ENCODE assay signal across 37 cellular contexts in the genomic region with DNA sequence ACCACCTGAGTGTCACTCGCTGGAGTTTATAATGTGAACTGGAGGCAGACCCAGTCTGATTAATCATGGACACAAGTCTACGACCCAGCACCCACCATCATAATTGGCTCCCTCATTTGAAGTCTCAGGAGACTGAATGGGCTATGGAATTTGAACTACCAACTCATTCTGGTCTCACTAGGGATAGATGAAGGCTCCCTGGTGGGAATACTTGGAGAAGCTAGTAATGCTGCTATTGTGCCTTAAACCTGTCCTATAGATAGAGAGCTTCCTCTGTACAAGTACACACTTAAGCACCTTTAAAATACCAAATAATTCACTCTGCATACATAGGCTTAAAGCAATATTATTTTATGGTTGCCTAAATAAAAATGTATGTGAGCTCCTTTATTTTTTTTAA.
"Had no signal": no experiment of that assay in that cellular context is flagged by ENCODE, and none has a peak within 500 bp of the region (broad histone marks: within the 10 kb centered on the region; RNA-seq: fewer than 3 reads in every experiment).

No MANE protein-coding gene starts in this region.

- H3K27ac Mint-ChIP-seq: activated CD4-positive, alpha-beta memory T cell treated with anti-CD3 and anti-CD28 coated beads, Interleukin-2, amount 10 ng/mL, durations not matched to agents 7 days and 5 days; activated CD4-positive, alpha-beta T cell treated with anti-CD3 and anti-CD28 coated beads for 36 hours; activated CD4-positive, alpha-beta T cell treated with anti-CD3 and anti-CD28 coated beads, Interleukin-2, amount 10 ng/mL, durations not matched to agents 7 days and 5 days; activated CD8-positive, alpha-beta memory T cell treated with anti-CD3 and anti-CD28 coated beads, Interleukin-2, amount 10 ng/mL, durations not matched to agents 7 days and 5 days; activated CD8-positive, alpha-beta T cell treated with anti-CD3 and anti-CD28 coated beads, Interleukin-2, amount 10 ng/mL, durations not matched to agents 7 days and 5 days; activated naive CD4-positive, alpha-beta T cell treated with anti-CD3 and anti-CD28 coated beads, Interleukin-2, amount 10 ng/mL, durations not matched to agents 7 days and 5 days; activated naive CD4-positive, alpha-beta T cell treated with anti-CD3 and anti-CD28 coated beads, Interleukin-2, amount 50 U/mL, for 24 hours; activated naive CD8-positive, alpha-beta T cell; activated naive CD8-positive, alpha-beta T cell treated with anti-CD3 and anti-CD28 coated beads, Interleukin-2, amount 10 ng/mL, durations not matched to agents 7 days and 5 days; activated naive CD8-positive, alpha-beta T cell treated with anti-CD3 and anti-CD28 coated beads, Interleukin-2, amount 50 U/mL, for 24 hours; activated T-cell treated with anti-CD3 and anti-CD28 coated beads, Interleukin-2, amount 50 U/mL, for 24 hours; activated T-helper 2 cell treated with anti-CD3 and anti-CD28 coated beads, Interferon-gamma antibody, Interleukin-2, Interleukin-4, amounts not matched to agents 10 μg/mL and 5 μg/mL and 100 μg/mL, durations not matched to agents 14 hours and 24 hours and 36 hours; brain; T-helper 1 cell treated with Interleukin-12 subunit alpha and Interleukin-12 subunit beta and Interleukin-4 antibody, amounts not matched to agents 30 μg/mL and 1 μg/mL, for 36 hours; T-helper 2 cell treated with Interferon-gamma antibody and Interleukin-4, amounts not matched to agents 5 μg/mL and 100 μg/mL, for 36 hours had no signal

- H3K27me3 Mint-ChIP-seq: activated CD4-positive, alpha-beta memory T cell treated with anti-CD3 and anti-CD28 coated beads, Interleukin-2, amount 10 ng/mL, durations not matched to agents 7 days and 5 days; activated CD4-positive, alpha-beta T cell treated with anti-CD3 and anti-CD28 coated beads, Interleukin-2, amount 10 ng/mL, durations not matched to agents 7 days and 5 days; activated CD8-positive, alpha-beta memory T cell treated with anti-CD3 and anti-CD28 coated beads, Interleukin-2, amount 10 ng/mL, durations not matched to agents 7 days and 5 days; activated naive CD4-positive, alpha-beta T cell treated with anti-CD3 and anti-CD28 coated beads, Interleukin-2, amount 10 ng/mL, durations not matched to agents 7 days and 5 days; activated naive CD4-positive, alpha-beta T cell treated with anti-CD3 and anti-CD28 coated beads, Interleukin-2, amount 50 U/mL, for 24 hours; activated naive CD8-positive, alpha-beta T cell treated with anti-CD3 and anti-CD28 coated beads, Interleukin-2, amount 10 ng/mL, durations not matched to agents 7 days and 5 days; activated naive CD8-positive, alpha-beta T cell treated with anti-CD3 and anti-CD28 coated beads, Interleukin-2, amount 50 U/mL, for 24 hours; activated T-cell treated with anti-CD3 and anti-CD28 coated beads, Interleukin-2, amount 50 U/mL, for 24 hours; brain; central memory CD8-positive, alpha-beta T cell had no signal

- ATAC-seq: activated CD4-positive, alpha-beta T cell treated with anti-CD3 and anti-CD28 coated beads for 36 hours; activated CD4-positive, CD25-positive, alpha-beta regulatory T cell treated with anti-CD3 and anti-CD28 coated beads, Interleukin-2, amount 50 U/mL, for 24 hours; activated CD8-positive, alpha-beta memory T cell treated with anti-CD3 and anti-CD28 coated beads, Interleukin-2, amount 10 ng/mL, durations not matched to agents 7 days and 5 days; activated CD8-positive, alpha-beta T cell treated with anti-CD3 and anti-CD28 coated beads, Interleukin-2, amount 10 ng/mL, durations not matched to agents 7 days and 5 days; activated naive CD8-positive, alpha-beta T cell treated with anti-CD3 and anti-CD28 coated beads, Interleukin-2, amount 50 U/mL, for 24 hours had no signal

- H3K27me3 ChIP-seq: ascending aorta, cardiac muscle cell had no signal

- H3K9me3 Mint-ChIP-seq: activated CD4-positive, alpha-beta memory T cell treated with anti-CD3 and anti-CD28 coated beads, Interleukin-2, amount 10 ng/mL, durations not matched to agents 7 days and 5 days; activated CD4-positive, alpha-beta T cell treated with anti-CD3 and anti-CD28 coated beads, Interleukin-2, amount 10 ng/mL, durations not matched to agents 7 days and 5 days; activated naive CD4-positive, alpha-beta T cell treated with anti-CD3 and anti-CD28 coated beads, Interleukin-2, amount 10 ng/mL, durations not matched to agents 7 days and 5 days; activated naive CD4-positive, alpha-beta T cell treated with anti-CD3 and anti-CD28 coated beads, Interleukin-2, amount 50 U/mL, for 24 hours; activated naive CD8-positive, alpha-beta T cell treated with anti-CD3 and anti-CD28 coated beads, Interleukin-2, amount 10 ng/mL, durations not matched to agents 7 days and 5 days; activated naive CD8-positive, alpha-beta T cell treated with anti-CD3 and anti-CD28 coated beads, Interleukin-2, amount 50 U/mL, for 24 hours; activated T-cell treated with anti-CD3 and anti-CD28 coated beads, Interleukin-2, amount 50 U/mL, for 24 hours; activated T-helper 2 cell treated with anti-CD3 and anti-CD28 coated beads, Interferon-gamma antibody, Interleukin-2, Interleukin-4, amounts not matched to agents 10 μg/mL and 5 μg/mL and 100 μg/mL, durations not matched to agents 14 hours and 24 hours and 36 hours; brain; central memory CD8-positive, alpha-beta T cell; T-helper 1 cell treated with Interleukin-12 subunit alpha and Interleukin-12 subunit beta and Interleukin-4 antibody, amounts not matched to agents 30 μg/mL and 1 μg/mL, for 36 hours; T-helper 2 cell treated with Interferon-gamma antibody and Interleukin-4, amounts not matched to agents 5 μg/mL and 100 μg/mL, for 36 hours had no signal

- H3K4me3 ChIP-seq: ascending aorta, cardiac muscle cell had no signal

- H3K9me3 ChIP-seq: ascending aorta had no signal

- H3K4me1 ChIP-seq: ascending aorta had no signal

- H3K36me3 ChIP-seq: ascending aorta, cardiac muscle cell had no signal

- H3K4me3 Mint-ChIP-seq: activated CD4-positive, alpha-beta memory T cell treated with anti-CD3 and anti-CD28 coated beads, Interleukin-2, amount 10 ng/mL, durations not matched to agents 7 days and 5 days; activated CD4-positive, alpha-beta T cell treated with anti-CD3 and anti-CD28 coated beads for 36 hours; activated CD4-positive, alpha-beta T cell treated with anti-CD3 and anti-CD28 coated beads, Interleukin-2, amount 10 ng/mL, durations not matched to agents 7 days and 5 days; activated CD8-positive, alpha-beta memory T cell treated with anti-CD3 and anti-CD28 coated beads, Interleukin-2, amount 10 ng/mL, durations not matched to agents 7 days and 5 days; activated CD8-positive, alpha-beta T cell treated with anti-CD3 and anti-CD28 coated beads, Interleukin-2, amount 10 ng/mL, durations not matched to agents 7 days and 5 days; activated naive CD4-positive, alpha-beta T cell treated with anti-CD3 and anti-CD28 coated beads, Interleukin-2, amount 10 ng/mL, durations not matched to agents 7 days and 5 days; activated naive CD4-positive, alpha-beta T cell treated with anti-CD3 and anti-CD28 coated beads, Interleukin-2, amount 50 U/mL, for 24 hours; activated naive CD8-positive, alpha-beta T cell; activated naive CD8-positive, alpha-beta T cell treated with anti-CD3 and anti-CD28 coated beads, Interleukin-2, amount 10 ng/mL, durations not matched to agents 7 days and 5 days; activated naive CD8-positive, alpha-beta T cell treated with anti-CD3 and anti-CD28 coated beads, Interleukin-2, amount 50 U/mL, for 24 hours; activated T-cell treated with anti-CD3 and anti-CD28 coated beads, Interleukin-2, amount 50 U/mL, for 24 hours; brain; central memory CD8-positive, alpha-beta T cell; T-helper 1 cell treated with Interleukin-12 subunit alpha and Interleukin-12 subunit beta and Interleukin-4 antibody, amounts not matched to agents 30 μg/mL and 1 μg/mL, for 36 hours; T-helper 2 cell treated with Interferon-gamma antibody and Interleukin-4, amounts not matched to agents 5 μg/mL and 100 μg/mL, for 36 hours had no signal

- DNase-seq: activated CD4-positive, alpha-beta memory T cell treated with anti-CD3 and anti-CD28 coated beads, Interleukin-2, amount 10 ng/mL, durations not matched to agents 7 days and 5 days; activated CD4-positive, alpha-beta T cell treated with anti-CD3 and anti-CD28 coated beads for 1 hour; activated CD4-positive, alpha-beta T cell treated with anti-CD3 and anti-CD28 coated beads for 36 hours; activated CD4-positive, alpha-beta T cell treated with anti-CD3 and anti-CD28 coated beads for 48 hours; activated CD4-positive, alpha-beta T cell treated with anti-CD3 and anti-CD28 coated beads, Interleukin-2, amount 10 ng/mL, durations not matched to agents 7 days and 5 days; activated CD4-positive, alpha-beta T cell treated with anti-CD3 and anti-CD28 coated beads, Interleukin-2, amount 50 U/mL, for 48 hours; activated CD4-positive, CD25-positive, alpha-beta regulatory T cell; activated CD8-positive, alpha-beta memory T cell treated with anti-CD3 and anti-CD28 coated beads for 24 hours; activated CD8-positive, alpha-beta memory T cell treated with anti-CD3 and anti-CD28 coated beads, Interleukin-2, amount 10 ng/mL, durations not matched to agents 7 days and 5 days; activated CD8-positive, alpha-beta memory T cell treated with anti-CD3 and anti-CD28 coated beads, Interleukin-2, amount 50 U/mL, for 48 hours; activated CD8-positive, alpha-beta T cell treated with anti-CD3 and anti-CD28 coated beads, Interleukin-2, amount 10 ng/mL, durations not matched to agents 7 days and 5 days; activated effector memory CD4-positive, alpha-beta T cell treated with Interleukin-2 at 50 U/mL for 16 hours; activated gamma-delta T cell; activated naive CD4-positive, alpha-beta T cell treated with anti-CD3 and anti-CD28 coated beads, Interleukin-2, amount 10 ng/mL, durations not matched to agents 7 days and 5 days; activated naive CD4-positive, alpha-beta T cell treated with Interleukin-2 at 50 U/mL for 16 hours; activated naive CD8-positive, alpha-beta T cell treated with anti-CD3 and anti-CD28 coated beads, Interleukin-2, amount 10 ng/mL, durations not matched to agents 7 days and 5 days; activated naive CD8-positive, alpha-beta T cell treated with anti-CD3 and anti-CD28 coated beads, Interleukin-2, amount 50 U/mL, for 24 hours; activated T-cell treated with anti-CD3 and anti-CD28 coated beads, Interleukin-2, amount 50 U/mL, for 24 hours; activated T-cell treated with anti-CD3 and anti-CD28 coated beads, Interleukin-2, amount 50 U/mL, for 48 hours; amygdala; anterior cingulate cortex; caudate nucleus; cerebellar nuclear complex; T-helper 1 cell; T-helper 2 cell; T-helper 9 cell had no signal

- H3K4me1 Mint-ChIP-seq: activated CD4-positive, alpha-beta memory T cell treated with anti-CD3 and anti-CD28 coated beads, Interleukin-2, amount 10 ng/mL, durations not matched to agents 7 days and 5 days; activated CD4-positive, alpha-beta T cell treated with anti-CD3 and anti-CD28 coated beads for 36 hours; activated CD4-positive, alpha-beta T cell treated with anti-CD3 and anti-CD28 coated beads, Interleukin-2, amount 10 ng/mL, durations not matched to agents 7 days and 5 days; activated CD8-positive, alpha-beta memory T cell treated with anti-CD3 and anti-CD28 coated beads, Interleukin-2, amount 10 ng/mL, durations not matched to agents 7 days and 5 days; activated naive CD4-positive, alpha-beta T cell treated with anti-CD3 and anti-CD28 coated beads, Interleukin-2, amount 10 ng/mL, durations not matched to agents 7 days and 5 days; activated naive CD4-positive, alpha-beta T cell treated with anti-CD3 and anti-CD28 coated beads, Interleukin-2, amount 50 U/mL, for 24 hours; activated naive CD8-positive, alpha-beta T cell treated with anti-CD3 and anti-CD28 coated beads, Interleukin-2, amount 10 ng/mL, durations not matched to agents 7 days and 5 days; activated naive CD8-positive, alpha-beta T cell treated with anti-CD3 and anti-CD28 coated beads, Interleukin-2, amount 50 U/mL, for 24 hours; brain; central memory CD8-positive, alpha-beta T cell had no signal

- H3K27ac ChIP-seq: ascending aorta, cardiac muscle cell, VCaP had no signal
